ENCODE assay signal across 8 cellular contexts in genomic region chr19:48844472-48844871, GRCh38. TPM values are rescaled to one million over a fixed set of nuclear protein-coding genes. Genes with fewer than 3 reads are reported as not detected.
DNase-seq lines count a peak whose midpoint lies in the region; ATAC-seq, FAIRE-seq and TF ChIP-seq lines count a peak whose summit lies in the region.
"Had no signal": no experiment of that assay in that cellular context is flagged by ENCODE, and none has a peak within 500 bp of the region (broad histone marks: within the 10 kb centered on the region; RNA-seq: fewer than 3 reads in every experiment).

No MANE protein-coding gene starts in this region.

- TF ChIP-seq EP300 in H1 (IDR thresholded peaks at IDR 0.05; ENCODE audit: borderline replicate concordance in 1 of 2, low read depth in 2 of 2, low read length in 2 of 2), result no peak

- H3K18ac ChIP-seq in H1 (ENCODE audit: extremely low read depth, low read length), result no peak overlapping the region

- H3K36me3 ChIP-seq in MG63, result peaks cover 31% of the 10 kb centered on the region
- peaks cover 4 to 23% (median 5%) of the 10 kb centered on the region in 4 experiments; a peak in 5 of 8 replicates for H3K36me3 ChIP-seq in H1 (ENCODE audit: control insufficient read depth in 2 of 4, insufficient read depth in 4 of 4, low read length in 3 of 4)
- H3K36me3 ChIP-seq in spleen, result peaks cover 0 to 10% (median 0%) of the 10 kb centered on the region in 6 donors

- H3K23ac ChIP-seq in H1 (ENCODE audit: insufficient read length), result no peak overlapping the region

- H3K4ac ChIP-seq in H1 (replicated peaks; ENCODE audit: insufficient read length, low read depth, low read length), result no peak overlapping the region

- H4K20me1 ChIP-seq in H1 (replicated peaks in 1 of 2; ENCODE audit: control insufficient read depth in 1 of 2, insufficient read depth in 2 of 2, low read length in 2 of 2), result no peaks in the 10 kb centered on the region

- H3K9me3 Mint-ChIP-seq in CD14-positive monocyte, result peaks cover 0 to 3% (median 0%) of the 10 kb centered on the region in 7 donors
- H3K9me3 Mint-ChIP-seq: naive B cell had no signal

- FAIRE-seq in H1 (lab: Jason Lieb, UNC), result peak; percentile 85

- no peak overlapping the region for H3K14ac ChIP-seq in H1 (ENCODE audit: insufficient read length)

- no peaks in the 10 kb centered on the region for H3K36me3 Mint-ChIP-seq in CD14-positive monocyte
- H3K36me3 Mint-ChIP-seq: naive B cell had no signal

- H3K79me1 ChIP-seq in H1 (ENCODE audit: low read depth, low read length), result no peaks in the 10 kb centered on the region

- no peak overlapping the region for H4K8ac ChIP-seq in H1 (ENCODE audit: extremely low read depth, insufficient read depth, low read length)

- H3K27ac ChIP-seq in H1 (ENCODE audit: low read depth, low read length), result no peak overlapping the region
- H3K27ac ChIP-seq in spleen, result no peak overlapping the region

- H2BK15ac ChIP-seq in H1 (ENCODE audit: low read length), result no peak overlapping the region

- no peak overlapping the region for H2AFZ ChIP-seq in H1 (ENCODE audit: low read length)

- H4K91ac ChIP-seq in H1 (replicated peaks; ENCODE audit: insufficient read length, low read length), result no peak overlapping the region

- H3K4me1 Mint-ChIP-seq in CD14-positive monocyte, result no peaks in the 10 kb centered on the region

- H3K56ac ChIP-seq in H1 (replicated peaks; ENCODE audit: insufficient read length, low read depth, low read length), result no peak overlapping the region

- no peaks in the 10 kb centered on the region for H3K23me2 ChIP-seq in H1 (ENCODE audit: low read depth, low read length)

- H3K4me3 Mint-ChIP-seq in CD14-positive monocyte, result no peak overlapping the region
- H3K4me3 Mint-ChIP-seq: naive B cell had no signal

- H3K27me3 Mint-ChIP-seq in CD14-positive monocyte (ENCODE audit: low read depth in 3 of 3), result peaks cover 2 to 3% (median 2%) of the 10 kb centered on the region in 3 donors
- H3K27me3 Mint-ChIP-seq: naive B cell had no signal

- H3K4me2 ChIP-seq in H1 (ENCODE audit: insufficient read depth in 1 of 2, low read depth in 2 of 2, low read length in 2 of 2), result no peak overlapping the region

- H3K27me3 ChIP-seq in MG63 (no peaks in the 10 kb centered on the region), H1 (replicated peaks in 1 of 4; ENCODE audit: control insufficient read depth in 3 of 4, extremely low read depth in 1 of 4, insufficient read depth in 3 of 4, low read length in 3 of 4) (no peaks in the 10 kb centered on the region), spleen (replicated peaks in 1 of 7) (no peaks in the 10 kb centered on the region)

- DNase-seq in AG10803 (ENCODE audit: low read depth), result peak; percentile 71
- DNase-seq in MG63, result peak; percentile 22
- no peak for DNase-seq in H1 (ENCODE audit: low read depth in 1 of 2, low spot score in 2 of 2)
- DNase-seq in spleen, result no peak
- DNase-seq in CD14-positive monocyte (ENCODE audit: low spot score), result no peak
- DNase-seq: DMS79 treated with DMSO at 0.1 percent for 48 hours, naive B cell had no signal

- H3K79me2 ChIP-seq in H1 (ENCODE audit: control insufficient read depth in 1 of 2, insufficient read depth in 2 of 2, low read length in 2 of 2), result no peaks in the 10 kb centered on the region

- intact Hi-C loops in spleen (cut with DNase I; ENCODE audit: low total_unique reads), result no loop called here
- intact Hi-C loops in CD14-positive monocyte (cut with micrococcal nuclease), result no loop called here

- no peak overlapping the region for H3K9ac ChIP-seq in H1 (replicated peaks in 1 of 4; ENCODE audit: extremely low read depth in 1 of 4, low read depth in 3 of 4, low read length in 3 of 4)

- TF ChIP-seq POLR2A in H1 (IDR thresholded peaks at IDR 0.05; ENCODE audit: control extremely low read depth in 1 of 2, low read depth in 2 of 2, low read length in 2 of 2) (no peak), spleen (IDR thresholded peaks at IDR 0.05) (no peak)

- H4K5ac ChIP-seq in H1 (ENCODE audit: insufficient read length, low read depth, low read length), result no peak overlapping the region

- no peak overlapping the region for H3K27ac Mint-ChIP-seq in CD14-positive monocyte

- H2BK5ac ChIP-seq in H1 (ENCODE audit: low read depth, low read length), result no peak overlapping the region

- no peak overlapping the region for H2BK20ac ChIP-seq in H1 (ENCODE audit: low read length)

- H3K4me1 ChIP-seq in H1 (replicated peaks in 1 of 4; ENCODE audit: control insufficient read depth in 3 of 4, insufficient read depth in 4 of 4, low read length in 3 of 4), result no peaks in the 10 kb centered on the region
- peaks cover 0 to 5% (median 0%) of the 10 kb centered on the region in 6 donors for H3K4me1 ChIP-seq in spleen

- no peak overlapping the region for H2BK12ac ChIP-seq in H1 (ENCODE audit: low read depth, low read length)

- no peak for ATAC-seq in HG03139 (IDR thresholded peaks at IDR 0.05; ENCODE audit: unreplicated experiment)

- no peak overlapping the region for H3K4me3 ChIP-seq in AG10803 (ENCODE audit: low read length)
- H3K4me3 ChIP-seq in MG63, result no peak overlapping the region
- H3K4me3 ChIP-seq in H1 (ENCODE audit: extremely low read depth in 1 of 4, insufficient read depth in 2 of 4, low read depth in 3 of 4, low read length in 4 of 4), result no peak overlapping the region
- H3K4me3 ChIP-seq in spleen, result no peak overlapping the region

- no peak overlapping the region for H2BK120ac ChIP-seq in H1 (replicated peaks; ENCODE audit: low read depth, low read length)

- TF ChIP-seq RAD21 in H1 (IDR thresholded peaks at IDR 0.05 in 1 of 2, conservative IDR thresholded peaks at IDR 0.05 in 1 of 2; ENCODE audit: low read depth in 2 of 2, low read length in 2 of 2), result no peak

- WGBS in H1 (ENCODE audit: extremely low coverage in 1 of 2, insufficient coverage in 1 of 2, insufficient read length in 1 of 2, insufficient replicate concordance in 2 of 2, low coverage in 1 of 2, low lambda C conversion rate in 2 of 2, missing lambda C conversion rate in 1 of 2), 2 experiments, result 82% methylated on average over 2 of the region's 2 CpGs; no CpG with 5 or more reads in 1 of the 2 experiments
- WGBS in spleen, 5 donors, result 83 to 96% (median 88%) methylated on average over 2 of the region's 2 CpGs

- H3K9me3 ChIP-seq in MG63 (no peaks in the 10 kb centered on the region), H1 (ENCODE audit: insufficient read depth in 2 of 2, low read depth in 1 of 2, low read length in 1 of 2) (no peaks in the 10 kb centered on the region), spleen (no peaks in the 10 kb centered on the region)

- TF ChIP-seq CTCF in AG10803 (conservative IDR thresholded peaks at IDR 0.05; ENCODE audit: low read length), result peak; percentile 38
- no peak for TF ChIP-seq CTCF in H1 (IDR thresholded peaks at IDR 0.05; ENCODE audit: control extremely low read depth in 1 of 3, insufficient read depth in 1 of 3, low read depth in 1 of 3, low read length in 3 of 3)
- no peak for TF ChIP-seq CTCF in spleen (IDR thresholded peaks at IDR 0.05 in 8 of 11, conservative IDR thresholded peaks at IDR 0.05 in 3 of 11)
- TF ChIP-seq CTCF in CD14-positive monocyte (IDR thresholded peaks at IDR 0.05), result no peak

- H2AK5ac ChIP-seq in H1 (ENCODE audit: low read depth, low read length), result no peak overlapping the region

- CTCF ChIA-PET in H1 (lab: Charles Lee; ENCODE audit: partially characterized antibody), result interaction anchor here (0.6 to 7.8 kb wide), 18 partner anchors 9 to 202 kb away, joined by 3 to 231 read pairs (median 3); no protein-coding TSS in a partner anchor

- POLR2A ChIA-PET in H1 (lab: Charles Lee; ENCODE audit: partially characterized antibody), result interaction anchor here (0.6 to 2.2 kb wide), 12 partner anchors 10 to 228 kb away, joined by 3 to 6 read pairs (median 3); partner anchors contain the start of genes BCAT2, IZUMO1 and PPP1R15A

RNA-seq across cellular contexts. Expression of gene HSD17B14, which starts 8.2 kb away (rescaled TPM):
- total RNA-seq in MG63 (2014; rRNA removed; shearing (Covaris generic); ENCODE audit: low replicate concordance), result not detected in 2 replicates
- 8.4 and 9.7 TPM in 2 replicates for total RNA-seq in H1 (2021; fragmentation: NEBNext Ultra II Directional; extraction: Animal tissue kit (Norgen Biotek cat#: 25700))
- polyA plus RNA-seq in H1 (2011; rRNA removed), result 25.5 and 32.7 TPM in 2 replicates
- 24.6 TPM for polyA plus RNA-seq in H1 (2011; cell fraction: cytosol; rRNA removed)
- 33.3 TPM for polyA plus RNA-seq in H1 (2011; cell fraction: nucleus; rRNA removed)
- 12.8 to 19.2 TPM (median 18.4 TPM) in 4 replicates for polyA plus RNA-seq in H1 (2012, experiment 1 of 2)
- polyA plus RNA-seq in H1 (2012, experiment 2 of 2), result 18.2 TPM
- polyA plus RNA-seq in H1 (2013, experiment 1 of 2), result 6.1 TPM
- polyA plus RNA-seq in H1 (2013, experiment 2 of 2), result 5.6 TPM
- 3.5 and 5.0 TPM in 2 replicates for polyA minus RNA-seq in H1 (2011; rRNA and poly(A)+ RNA removed)
- 6.0 TPM for polyA minus RNA-seq in H1 (2011; cell fraction: cytosol; rRNA and poly(A)+ RNA removed)
- polyA minus RNA-seq in H1 (2011; cell fraction: nucleus; rRNA and poly(A)+ RNA removed), result 5.5 TPM
- 10 to 100 TPM in 3 of 7 donors, 1 to 10 TPM in 4; 2.4 to 14.7 (median 8.1) TPM for total RNA-seq in spleen
- polyA plus RNA-seq in spleen, result 10 to 100 TPM; 10.1 to 16.5 (median 11.2) TPM
- not detected for polyA plus RNA-seq in CD14-positive monocyte

RNA-seq across cellular contexts. Expression of gene PLEKHA4, which starts 23.9 kb away (rescaled TPM):
- 5.4 and 14.5 TPM in 2 replicates for total RNA-seq in MG63 (2014; rRNA removed; shearing (Covaris generic); ENCODE audit: low replicate concordance)
- 16.8 and 18.0 TPM in 2 replicates for total RNA-seq in H1 (2021; fragmentation: NEBNext Ultra II Directional; extraction: Animal tissue kit (Norgen Biotek cat#: 25700))
- polyA plus RNA-seq in H1 (2011; rRNA removed), result 8.2 and 14.1 TPM in 2 replicates
- 13.2 TPM for polyA plus RNA-seq in H1 (2011; cell fraction: cytosol; rRNA removed)
- 20.7 TPM for polyA plus RNA-seq in H1 (2011; cell fraction: nucleus; rRNA removed)
- polyA plus RNA-seq in H1 (2012, experiment 1 of 2), result 13.4 to 23.3 TPM (median 18.2 TPM) in 4 replicates
- 13.7 TPM for polyA plus RNA-seq in H1 (2012, experiment 2 of 2)
- polyA plus RNA-seq in H1 (2013, experiment 1 of 2), result 10.9 TPM
- polyA plus RNA-seq in H1 (2013, experiment 2 of 2), result 10.1 TPM
- polyA minus RNA-seq in H1 (2011; rRNA and poly(A)+ RNA removed), result 3.0 and 4.3 TPM in 2 replicates
- 6.8 TPM for polyA minus RNA-seq in H1 (2011; cell fraction: cytosol; rRNA and poly(A)+ RNA removed)
- polyA minus RNA-seq in H1 (2011; cell fraction: nucleus; rRNA and poly(A)+ RNA removed), result 7.7 TPM
- total RNA-seq in spleen, result 10 to 100 TPM in 6 of 7 donors, 1 to 10 TPM in 1; 8.6 to 24.2 (median 16.0) TPM
- 10 to 100 TPM; 12.2 to 20.6 (median 13.8) TPM for polyA plus RNA-seq in spleen
- 1 to 10 TPM; 1.1 to 1.5 TPM for polyA plus RNA-seq in CD14-positive monocyte

RNA-seq across cellular contexts. Expression of gene PPP1R15A, which starts 27.7 kb away (rescaled TPM):
- total RNA-seq in MG63 (2014; rRNA removed; shearing (Covaris generic); ENCODE audit: low replicate concordance), result 26.1 and 36.4 TPM in 2 replicates
- 12.8 and 14.0 TPM in 2 replicates for total RNA-seq in H1 (2021; fragmentation: NEBNext Ultra II Directional; extraction: Animal tissue kit (Norgen Biotek cat#: 25700))
- polyA plus RNA-seq in H1 (2011; rRNA removed) (4.1 and 8.6 TPM in 2 replicates), spleen (10 to 100 TPM; 18.5 to 54.5 (median 21.5) TPM), CD14-positive monocyte (100 to 1,000 TPM; 127 to 169 TPM)
- 10.3 TPM for polyA plus RNA-seq in H1 (2011; cell fraction: cytosol; rRNA removed)
- 11.4 TPM for polyA plus RNA-seq in H1 (2011; cell fraction: nucleus; rRNA removed)
- polyA plus RNA-seq in H1 (2012, experiment 1 of 2), result 12.1 to 14.4 TPM (median 13.1 TPM) in 4 replicates
- polyA plus RNA-seq in H1 (2012, experiment 2 of 2), result 11.5 TPM
- 12.9 TPM for polyA plus RNA-seq in H1 (2013, experiment 1 of 2)
- 13.2 TPM for polyA plus RNA-seq in H1 (2013, experiment 2 of 2)
- 3.2 and 4.8 TPM in 2 replicates for polyA minus RNA-seq in H1 (2011; rRNA and poly(A)+ RNA removed)
- polyA minus RNA-seq in H1 (2011; cell fraction: cytosol; rRNA and poly(A)+ RNA removed), result 5.7 TPM
- 19.5 TPM for polyA minus RNA-seq in H1 (2011; cell fraction: nucleus; rRNA and poly(A)+ RNA removed)
- 10 to 100 TPM; 30.2 to 74.2 (median 47.6) TPM for total RNA-seq in spleen

RNA-seq across cellular contexts. Expression of gene BCAT2, which starts 33.6 kb away (rescaled TPM):
- total RNA-seq in MG63 (2014; rRNA removed; shearing (Covaris generic); ENCODE audit: low replicate concordance), result 21.3 and 59.1 TPM in 2 replicates
- total RNA-seq in H1 (2021; fragmentation: NEBNext Ultra II Directional; extraction: Animal tissue kit (Norgen Biotek cat#: 25700)), result 42.5 and 44.5 TPM in 2 replicates
- 48.7 and 77.3 TPM in 2 replicates for polyA plus RNA-seq in H1 (2011; rRNA removed)
- polyA plus RNA-seq in H1 (2011; cell fraction: cytosol; rRNA removed), result 61.0 TPM
- 97.8 TPM for polyA plus RNA-seq in H1 (2011; cell fraction: nucleus; rRNA removed)
- 33.8 to 48.3 TPM (median 44.2 TPM) in 4 replicates for polyA plus RNA-seq in H1 (2012, experiment 1 of 2)
- 52.5 TPM for polyA plus RNA-seq in H1 (2012, experiment 2 of 2)
- polyA plus RNA-seq in H1 (2013, experiment 1 of 2), result 28.4 TPM
- polyA plus RNA-seq in H1 (2013, experiment 2 of 2), result 25.3 TPM
- polyA minus RNA-seq in H1 (2011; rRNA and poly(A)+ RNA removed), result 22.1 and 33.4 TPM in 2 replicates
- 19.2 TPM for polyA minus RNA-seq in H1 (2011; cell fraction: cytosol; rRNA and poly(A)+ RNA removed)
- 26.0 TPM for polyA minus RNA-seq in H1 (2011; cell fraction: nucleus; rRNA and poly(A)+ RNA removed)
- total RNA-seq in spleen, result 10 to 100 TPM; 15.5 to 25.3 (median 20.4) TPM
- polyA plus RNA-seq in spleen, result 10 to 100 TPM; 25.5 to 31.7 (median 29.4) TPM
- polyA plus RNA-seq in CD14-positive monocyte, result 10 to 100 TPM; 16.0 to 17.0 TPM

RNA-seq across cellular contexts. Expression of gene TULP2, which starts 54.1 kb away (rescaled TPM):
- total RNA-seq in MG63 (2014; rRNA removed; shearing (Covaris generic); ENCODE audit: low replicate concordance), result not detected in 2 replicates
- total RNA-seq in H1 (2021; fragmentation: NEBNext Ultra II Directional; extraction: Animal tissue kit (Norgen Biotek cat#: 25700)), result 1.0 and 1.1 TPM in 2 replicates
- polyA plus RNA-seq in H1 (2011; rRNA removed), result 0.95 and 1.8 TPM in 2 replicates
- 1.8 TPM for polyA plus RNA-seq in H1 (2011; cell fraction: cytosol; rRNA removed)
- polyA plus RNA-seq in H1 (2011; cell fraction: nucleus; rRNA removed), result 3.1 TPM
- 0.52 to 1.6 TPM (median 1.1 TPM) in 4 replicates for polyA plus RNA-seq in H1 (2012, experiment 1 of 2)
- 0.42 TPM for polyA plus RNA-seq in H1 (2012, experiment 2 of 2)
- 0.69 TPM for polyA plus RNA-seq in H1 (2013, experiment 1 of 2)
- 0.70 TPM for polyA plus RNA-seq in H1 (2013, experiment 2 of 2)
- 1.6 and 1.9 TPM in 2 replicates for polyA minus RNA-seq in H1 (2011; rRNA and poly(A)+ RNA removed)
- polyA minus RNA-seq in H1 (2011; cell fraction: cytosol; rRNA and poly(A)+ RNA removed), result not detected
- polyA minus RNA-seq in H1 (2011; cell fraction: nucleus; rRNA and poly(A)+ RNA removed), result 0.30 TPM
- total RNA-seq in spleen, result 1 to 10 TPM in 3 of 7 donors, under 1 TPM in 3, not detected in 1; 0.34 to 5.0 (median 1.3) TPM
- polyA plus RNA-seq in spleen, result under 1 TPM in 2 of 3 donors, not detected in 1; 0.14 to 0.32 TPM
- polyA plus RNA-seq in CD14-positive monocyte, result not detected

Comparison
In these comparisons a context has a peak if more than half of its experiments do, and no peak if none do; other contexts are left out.
1. DNase-seq: peak in AG10803 (single experiment) and MG63 (single experiment); none in H1 (0 of 2), spleen (single experiment) and CD14-positive monocyte (single experiment).